Comparison of ENCODE assay signal across 19 cellular contexts in the genomic region with DNA sequence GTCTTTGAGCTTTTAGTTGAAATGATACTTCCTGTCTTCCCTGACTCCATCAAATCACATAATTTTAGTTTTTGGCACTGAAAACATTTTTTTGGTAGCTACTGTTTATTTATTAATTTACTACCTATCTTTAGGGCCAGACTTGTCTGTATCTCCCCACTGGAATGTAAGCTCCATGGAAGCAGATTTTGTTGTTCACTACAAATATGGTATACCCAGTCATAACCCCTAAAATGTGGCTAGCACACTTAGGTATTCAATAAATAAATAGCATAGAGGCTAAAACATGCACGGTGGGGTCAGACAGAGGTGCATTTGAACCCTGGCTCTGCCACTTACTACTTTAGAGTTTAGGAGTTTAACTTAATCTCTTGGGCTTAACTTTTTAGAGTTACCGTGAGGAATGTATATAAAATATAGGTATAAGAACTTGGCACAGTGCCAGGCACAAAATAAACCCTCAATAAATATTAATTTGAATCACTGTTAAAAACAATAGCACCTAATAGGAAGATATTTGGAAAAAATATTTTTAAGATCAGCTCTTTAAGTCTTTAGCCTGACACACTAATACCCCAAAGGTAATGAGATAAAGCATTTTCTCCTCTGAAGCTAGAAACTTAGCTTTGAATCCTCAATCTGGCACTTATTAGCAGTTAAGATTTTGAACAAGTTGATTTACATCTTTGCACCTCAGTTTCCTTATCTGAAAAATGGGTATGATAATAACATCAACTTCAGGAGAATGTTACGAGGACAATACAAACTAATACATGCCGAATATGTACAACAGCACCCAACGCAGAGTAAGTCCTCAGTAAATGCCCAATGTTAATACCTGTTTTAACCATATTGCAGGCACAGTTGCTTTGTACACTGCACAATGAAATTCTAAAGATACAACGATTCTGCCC. TPM values are rescaled to one million over a fixed set of nuclear protein-coding genes. Genes with fewer than 3 reads are reported as not detected.
DNase-seq lines count a peak whose midpoint lies in the region; ATAC-seq, FAIRE-seq and TF ChIP-seq lines count a peak whose summit lies in the region.
"Had no signal": no experiment of that assay in that cellular context is flagged by ENCODE, and none has a peak within 500 bp of the region (broad histone marks: within the 10 kb centered on the region; RNA-seq: fewer than 3 reads in every experiment).

No MANE protein-coding gene starts in this region.

- no peaks in the 10 kb centered on the region for H3K79me2 ChIP-seq in PC-3 (ENCODE audit: low read length)

- BruUV-seq in PC-3 (replicated peaks; lab: Mats Ljungman, UMichigan), result no TSS peak

- no peak overlapping the region for H3K9ac ChIP-seq in PC-3 (ENCODE audit: low read length)

- H3K9me3 ChIP-seq in A549 (no peaks in the 10 kb centered on the region), PC-3 (ENCODE audit: low read length) (no peaks in the 10 kb centered on the region), transverse colon (no peaks in the 10 kb centered on the region)

- CTCF ChIA-PET in A549 (lab: Yijun Ruan, JAX) (interaction anchor here (0.6 to 0.7 kb wide), 3 partner anchors 9 to 829 kb away, joined by 3 read pairs; no protein-coding TSS in a partner anchor), PC-3 (lab: Charles Lee) (no interaction called here), RWPE1 (lab: Yijun Ruan, JAX) (no interaction called here)

- H3K4me2 ChIP-seq in A549 (peak overlapping the region; percentile 68), PC-3 (ENCODE audit: low read length) (peak overlapping the region; percentile 56)

- in situ Hi-C loops in transverse colon (cut with MboI; ENCODE audit: low pct_ligation_motif_present in 1 of 4, low pct_unique_long_range_greater_than_20kb in 1 of 4, low sequenced_read_pairs in 3 of 4), result no loop called here

- POLR2A ChIA-PET in A549 (lab: Yijun Ruan, JAX) (interaction anchor here (0.6 to 1.5 kb wide), 2 partner anchors 60 to 63 kb away, joined by 3 to 4 read pairs; partner anchors contain the start of gene HP1BP3), PC-3 (lab: Charles Lee; ENCODE audit: unreplicated experiment) (no interaction called here), RWPE1 (lab: Yijun Ruan, JAX; ENCODE audit: low non-redundant PET) (interaction anchor here (0.7 kb wide), 1 partner anchor 60 kb away, joined by 3 read pairs; the partner anchor contains the start of gene HP1BP3)

- DNase-seq in A549 (ENCODE audit: low read depth in 1 of 2, low spot score in 1 of 2) (no peak), EH (ENCODE audit: low read depth) (peak; percentile 56), PC-3 (no peak), choroid plexus epithelial cell (ENCODE audit: low read depth) (peak; percentile 65), transverse colon (no peak), RWPE1 (ENCODE audit: low spot score) (no peak), Right ventricle myocardium superior (no peak), GM10266 (ENCODE audit: extremely low spot score) (no peak)
- DNase-seq: CD4-positive, CD25-positive, alpha-beta regulatory T cell; DMS79 treated with DMSO at 0.1 percent for 48 hours; GOT3; HCEC 1CT; NCI-H1092; NCI-H1436; NCI-H187 treated with DMSO at 0.1 percent for 48 hours; NCI-H69; SW 1271 had no signal

- H3F3A ChIP-seq in PC-3 (ENCODE audit: low read length, unreplicated experiment), result peaks cover 17% of the 10 kb centered on the region

- no peak for TF ChIP-seq CTCF in A549 (IDR thresholded peaks at IDR 0.05)
- no peak for TF ChIP-seq CTCF in PC-3 (conservative IDR thresholded peaks at IDR 0.05; ENCODE audit: low read depth, low read length)
- TF ChIP-seq CTCF in choroid plexus epithelial cell (conservative IDR thresholded peaks at IDR 0.05; ENCODE audit: low read depth, low read length), result no peak
- no peak for TF ChIP-seq CTCF in transverse colon (IDR thresholded peaks at IDR 0.05)
- TF ChIP-seq CTCF in RWPE1 (conservative IDR thresholded peaks at IDR 0.05; ENCODE audit: low read depth), result no peak
- no peak for TF ChIP-seq CTCF in GM10266 (IDR thresholded peaks at IDR 0.05; ENCODE audit: control insufficient read depth, insufficient read depth, low read depth, missing control alignments)

- no peak for FAIRE-seq in A549 (lab: Jason Lieb, UNC)
- FAIRE-seq: GM18507 had no signal

- no peak overlapping the region for H2AFZ ChIP-seq in PC-3 (ENCODE audit: low read length)

- H3K27ac ChIP-seq in A549 (peak overlapping the region; percentile 87 to 96), PC-3 (ENCODE audit: low read length) (peak overlapping the region; percentile 85), transverse colon (no peak overlapping the region), RWPE1 (no peak overlapping the region)

- 59% methylated on average over 6 of the region's 6 CpGs for WGBS in A549 (ENCODE audit: missing lambda C conversion rate)
- WGBS in transverse colon (ENCODE audit: low coverage in 1 of 2), 2 donors, result 93 to 94% methylated on average over 6 of the region's 6 CpGs

- TF ChIP-seq POLR2A in A549 (IDR thresholded peaks at IDR 0.05; ENCODE audit: low read length), result no peak
- no peak for TF ChIP-seq POLR2A in transverse colon (IDR thresholded peaks at IDR 0.05)

- peaks cover 4% of the 10 kb centered on the region; the same call in 1 of the 2 replicates for H3K36me3 ChIP-seq in PC-3 (ENCODE audit: low read depth, low read length)
- H3K36me3 ChIP-seq in transverse colon, result peaks cover 0 to 18% (median 6%) of the 10 kb centered on the region in 4 donors

- peaks cover 64% of the 10 kb centered on the region for H3K4me1 ChIP-seq in A549
- peaks cover 28% of the 10 kb centered on the region for H3K4me1 ChIP-seq in PC-3 (ENCODE audit: insufficient read depth, low read length)
- H3K4me1 ChIP-seq in transverse colon, result no peaks in the 10 kb centered on the region

- no peaks in the 10 kb centered on the region for H4K20me1 ChIP-seq in PC-3 (ENCODE audit: low read length)

- H3K4me3 ChIP-seq in A549 (no peak overlapping the region), PC-3 (ENCODE audit: low read length) (no peak overlapping the region), choroid plexus epithelial cell (ENCODE audit: low read depth, low read length) (no peak overlapping the region), transverse colon (no peak overlapping the region)

- ATAC-seq in A549, result peak in 1 of 2 experiments; percentile 48; a peak in 2 of 6 replicates
- no peak for ATAC-seq in PC-3
- no peak for ATAC-seq in Right ventricle myocardium superior (ENCODE audit: poor library complexity)
- ATAC-seq: Right ventricle myocardium inferior had no signal

- no peak for TF ChIP-seq RAD21 in A549 (conservative IDR thresholded peaks at IDR 0.05 in 1 of 2, IDR thresholded peaks at IDR 0.05 in 1 of 2)

- H3K27me3 ChIP-seq in PC-3 (ENCODE audit: low read length), result no peaks in the 10 kb centered on the region
- no peaks in the 10 kb centered on the region for H3K27me3 ChIP-seq in transverse colon

- H3K9me2 ChIP-seq in PC-3 (replicated peaks; ENCODE audit: low read length), result no peaks in the 10 kb centered on the region

- intact Hi-C loops in PC-3 (cut with micrococcal nuclease), result loop anchor here (2.0 kb wide), 1 partner anchor 60 kb away; the partner anchor contains the start of gene HP1BP3
- intact Hi-C loops in transverse colon (cut with DNase I; ENCODE audit: low total_unique reads), result no loop called here
- intact Hi-C loops in Right ventricle myocardium superior (cut with DNase I), result no loop called here

- TF ChIP-seq EP300 in A549 (IDR thresholded peaks at IDR 0.05), result no peak
- no peak for TF ChIP-seq EP300 in transverse colon (IDR thresholded peaks at IDR 0.05; ENCODE audit: low read depth)

TF ChIP-seq in A549, 52 proteins besides CTCF, POLR2A, EP300 and RAD21:
- TF ChIP-seq CHD4 (IDR thresholded peaks at IDR 0.05; ENCODE audit: borderline replicate concordance), result 0 out of 2 replicates have a peak, but pooled peaks have one; percentile 30
- TF ChIP-seq HDAC2 (IDR thresholded peaks at IDR 0.05), result 0 out of 2 replicates have a peak, but pooled peaks have one; percentile 29
- TF ChIP-seq TFCP2L1 (CRISPR knock-in tag; IDR thresholded peaks at IDR 0.05), result no peak
- TF ChIP-seq, protein P1, sequence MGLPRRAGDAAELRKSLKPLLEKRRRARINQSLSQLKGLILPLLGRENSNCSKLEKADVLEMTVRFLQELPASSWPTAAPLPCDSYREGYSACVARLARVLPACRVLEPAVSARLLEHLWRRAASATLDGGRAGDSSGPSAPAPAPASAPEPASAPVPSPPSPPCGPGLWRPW (IDR thresholded peaks at IDR 0.05), result no peak
- no peak for TF ChIP-seq ZNF302 (CRISPR knock-in tag; IDR thresholded peaks at IDR 0.05)
- TF ChIP-seq BHLHE40 (IDR thresholded peaks at IDR 0.05; ENCODE audit: low read depth, low read length), result no peak
- no peak for TF ChIP-seq NR3C1 (IDR thresholded peaks at IDR 0.05)
- peak; percentile 91 for TF ChIP-seq KDM1A (IDR thresholded peaks at IDR 0.05; ENCODE audit: low read depth)
TF ChIP-seq in A549: peak in this region for 3.

RNA-seq across cellular contexts. Expression of gene HP1BP3, which starts 59.6 kb away (rescaled TPM):
- 187 and 214 TPM in 2 replicates for polyA plus RNA-seq in A549 (2011; rRNA removed)
- 152 and 157 TPM in 2 replicates for polyA plus RNA-seq in A549 (2012; cell fraction: cytosol; rRNA removed)
- polyA plus RNA-seq in A549 (2012; cell fraction: nucleus; rRNA removed), result 119 and 131 TPM in 2 replicates
- 159 to 181 TPM (median 169 TPM) in 3 replicates for polyA plus RNA-seq in A549 (2017; fragmentation: RNase III; extraction: RNeasy Plus Mini Kit Qiagen cat#74134 plus additional on column Dnase treatment)
- 61.3 and 73.1 TPM in 2 replicates for polyA minus RNA-seq in A549 (2011; rRNA and poly(A)+ RNA removed)
- 243 and 321 TPM in 2 replicates for total RNA-seq in PC-3 (2014; rRNA removed)
- 100 to 1,000 TPM; 143 to 272 (median 197) TPM for total RNA-seq in transverse colon
- total RNA-seq in Right ventricle myocardium superior, result 118 TPM

Comparison
In these comparisons a context has a peak if more than half of its experiments do, and no peak if none do; other contexts are left out.
1. DNase-seq: peak in EH (single experiment) and choroid plexus epithelial cell (single experiment); none in A549 (0 of 2), PC-3 (single experiment), transverse colon (single experiment), RWPE1 (single experiment), Right ventricle myocardium superior (single experiment) and GM10266 (single experiment).
2. H3K27ac ChIP-seq: peak in A549 (2 of 2) and PC-3 (single experiment); none in transverse colon (0 of 4) and RWPE1 (single experiment).